Comparison of ENCODE assay signal across 8 cellular contexts in the genomic region with DNA sequence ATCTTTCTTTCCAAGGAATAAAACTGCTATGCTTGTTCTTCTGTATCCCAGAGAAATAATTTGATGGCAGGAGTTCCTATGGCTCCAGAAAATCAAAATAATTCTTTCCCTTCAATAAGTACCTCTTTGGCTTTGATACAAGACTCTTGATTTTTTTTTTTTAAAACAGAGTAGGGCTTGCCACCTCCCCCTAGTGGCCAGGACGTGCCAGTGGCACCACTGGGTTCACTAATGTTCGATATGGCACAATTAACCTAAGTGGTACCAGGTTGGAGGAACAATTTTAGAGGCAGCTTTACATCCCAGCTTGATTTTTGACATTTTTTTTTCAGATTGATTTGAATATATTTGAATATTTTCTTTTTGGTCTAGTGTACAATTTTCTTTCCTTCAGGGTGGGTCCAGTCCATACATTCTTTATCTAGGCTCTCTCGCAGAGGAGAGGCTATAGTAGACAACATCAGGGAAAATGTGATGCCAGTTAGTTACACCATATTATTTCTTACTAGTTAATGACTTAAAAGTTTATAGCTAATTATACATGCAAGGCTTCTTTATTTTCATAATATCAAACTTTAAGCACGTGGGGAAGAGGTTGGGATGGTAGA.
DNase-seq lines count a peak whose midpoint lies in the region; ATAC-seq and TF ChIP-seq lines count a peak whose summit lies in the region.

No MANE protein-coding gene starts in this region.

- CTCF ChIA-PET in Caco-2 (lab: Charles Lee) (no interaction called here), OCI-LY7 (lab: Charles Lee; ENCODE audit: unreplicated experiment) (no interaction called here)

- no peaks in the 10 kb centered on the region for H3K4me1 Mint-ChIP-seq in Caco-2 (ENCODE audit: low read depth, unreplicated experiment)

- intact Hi-C loops in Caco-2 (cut with micrococcal nuclease; ENCODE audit: unreplicated experiment) (loop anchor here (1.0 kb wide), 1 partner anchor 47 kb away; no protein-coding TSS in a partner anchor), OCI-LY7 (cut with micrococcal nuclease; ENCODE audit: unreplicated experiment) (no loop called here)

- peak; percentile 98 for ATAC-seq in HG03139 (IDR thresholded peaks at IDR 0.05; ENCODE audit: unreplicated experiment)

- no peak overlapping the region for H2AFZ ChIP-seq in OCI-LY7 (ENCODE audit: low read length)

- H3K4me3 Mint-ChIP-seq in Caco-2 (ENCODE audit: unreplicated experiment): no peak overlapping the region

- DNase-seq in Caco-2 (peak; percentile 31 to 37), GM19240 (ENCODE audit: insufficient read length, low spot score) (peak; percentile 11), OCI-LY7 (ENCODE audit: low spot score) (peak; percentile 53), activated T-helper 1 cell treated with Interleukin-2 at 50 U/mL for 16 hours (ENCODE audit: low read depth) (peak; percentile 5), germinal center (ENCODE audit: low spot score) (peak; percentile 30), medulla oblongata (ENCODE audit: extremely low spot score) (no peak)
- DNase-seq in stimulated activated CD4-positive, alpha-beta T cell treated with anti-CD3 and anti-CD28 coated beads, Interleukin-15, amount 100 ng/mL, for 1 hour (ENCODE audit: low read depth in 1 of 2, low spot score in 1 of 2): peak; percentile 2 to 19

- TF ChIP-seq CTCF in Caco-2 (IDR thresholded peaks at IDR 0.05; ENCODE audit: insufficient read depth in 1 of 2, low read depth in 1 of 2, low read length in 1 of 2, severe bottlenecking in 1 of 2, unreplicated experiment in 1 of 2) (peak; percentile 65), OCI-LY7 (conservative IDR thresholded peaks at IDR 0.05; ENCODE audit: low read length) (peak; percentile 99)

- no peak overlapping the region for H3K27ac Mint-ChIP-seq in Caco-2 (ENCODE audit: unreplicated experiment)

- no TSS peak for BruUV-seq in Caco-2 (replicated peaks; lab: Mats Ljungman, UMichigan)
- BruUV-seq in OCI-LY7 (replicated peaks; lab: Mats Ljungman, UMichigan): no TSS peak

- no peaks in the 10 kb centered on the region for H3K9me3 Mint-ChIP-seq in Caco-2 (ENCODE audit: unreplicated experiment)

- no peaks in the 10 kb centered on the region for H3K9me2 ChIP-seq in OCI-LY7 (ENCODE audit: insufficient read depth, low read length)

- POLR2A ChIA-PET in Caco-2 (lab: Charles Lee): no interaction called here
- POLR2A ChIA-PET in OCI-LY7 (lab: Charles Lee): interaction anchor here (0.5 to 0.7 kb wide), 2 partner anchors 22 to 173 kb away, joined by 4 to 7 read pairs; no protein-coding TSS in a partner anchor

- no peaks in the 10 kb centered on the region for H3K27me3 ChIP-seq in Caco-2 (replicated peaks; ENCODE audit: control insufficient read depth, insufficient read depth, low read length)

- no peaks in the 10 kb centered on the region for H4K20me1 ChIP-seq in OCI-LY7 (ENCODE audit: insufficient read depth, low read length)

- H3K4me1 ChIP-seq in Caco-2 (no peaks in the 10 kb centered on the region), OCI-LY7 (ENCODE audit: insufficient read depth, low read length, poor library complexity, severe bottlenecking) (no peaks in the 10 kb centered on the region)

- no peak overlapping the region for H3K27ac ChIP-seq in OCI-LY7 (ENCODE audit: low read depth, low read length, poor library complexity, severe bottlenecking)

- H3K4me3 ChIP-seq in Caco-2 (ENCODE audit: low read depth, low read length) (no peak overlapping the region), OCI-LY7 (ENCODE audit: low read depth, low read length, poor library complexity, severe bottlenecking) (no peak overlapping the region)

- no peak overlapping the region for H3K4me2 ChIP-seq in OCI-LY7 (ENCODE audit: low read length)

- H3K36me3 Mint-ChIP-seq in Caco-2 (ENCODE audit: insufficient read depth, unreplicated experiment): no peaks in the 10 kb centered on the region

- H3K9me3 ChIP-seq in Caco-2: no peaks in the 10 kb centered on the region
- H3K9me3 ChIP-seq in OCI-LY7 (ENCODE audit: low read length): no peaks in the 10 kb centered on the region

- H3K79me2 ChIP-seq in OCI-LY7 (ENCODE audit: insufficient read depth, low read depth, low read length): no peaks in the 10 kb centered on the region

- no peaks in the 10 kb centered on the region for H3K27me3 Mint-ChIP-seq in Caco-2 (ENCODE audit: insufficient read depth, unreplicated experiment)

- H3K36me3 ChIP-seq in Caco-2 (ENCODE audit: control insufficient read depth, insufficient read depth, low read length) (no peaks in the 10 kb centered on the region), OCI-LY7 (ENCODE audit: insufficient read depth, low read length) (no peaks in the 10 kb centered on the region)
